In the genomic region with DNA sequence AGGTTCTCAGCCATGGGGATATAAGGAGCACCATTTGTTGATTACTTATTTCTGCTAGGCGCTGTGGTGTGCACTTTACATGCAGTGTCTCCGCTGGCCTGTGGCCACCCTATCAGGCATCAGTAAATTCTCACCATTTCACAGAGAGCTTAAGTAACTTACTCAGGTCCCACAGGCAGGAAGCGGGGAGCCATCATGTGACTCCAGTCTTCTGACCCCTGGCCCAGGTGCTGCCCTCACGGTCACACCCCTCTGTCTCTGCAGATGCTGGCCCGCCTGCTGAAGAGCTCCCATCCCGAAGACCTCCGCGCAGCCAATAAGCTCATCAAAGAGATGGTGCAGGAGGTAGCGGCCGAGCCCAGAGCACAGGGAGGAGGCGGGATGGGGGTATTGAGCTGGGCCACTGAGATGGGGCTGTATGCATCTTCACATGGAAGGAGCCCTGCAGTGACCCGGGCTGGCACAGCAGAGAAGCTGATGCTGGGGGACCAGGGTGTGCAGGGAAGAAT, we compare ENCODE assay signal across 27 cellular contexts. TPM values are rescaled to one million over a fixed set of nuclear protein-coding genes. Genes with fewer than 3 reads are reported as not detected.
"Had no signal": no experiment of that assay in that cellular context is flagged by ENCODE, and none has a peak within 500 bp of the region (broad histone marks: within the 10 kb centered on the region; RNA-seq: fewer than 3 reads in every experiment).

No MANE protein-coding gene starts in this region.

- ATAC-seq: esophagus mucosa; heart right ventricle; left lung; lower lobe of right lung; sciatic nerve; stimulated activated naive CD8-positive, alpha-beta T cell treated with anti-CD3 and anti-CD28 coated beads, Interleukin-15, Interleukin-2, amounts not matched to agents 100 U/mL and 50 U/mL, for 24 hours had no signal

- DNase-seq: cortex of kidney; dorsolateral prefrontal cortex; effector CD8-positive, alpha-beta T cell; heart right ventricle; hypothalamus; islet precursor cell; left lung; lower lobe of right lung; mesenchymal stem cell; midbrain; posterior cingulate gyrus; stimulated activated CD4-positive, alpha-beta T cell treated with anti-CD3 and anti-CD28 coated beads, Interleukin-12 subunit alpha, Interleukin-12 subunit beta, amount 100 ng/mL, for 4 hours; stimulated activated naive CD8-positive, alpha-beta T cell treated with anti-CD3 and anti-CD28 coated beads, Interleukin-15, Interleukin-2, amounts not matched to agents 100 U/mL and 50 U/mL, for 24 hours; thyroid gland had no signal

- H3K9me3 ChIP-seq: heart right ventricle, left lung, lower lobe of right lung, neutrophil, suprapubic skin, thyroid gland had no signal

- H3K27ac Mint-ChIP-seq: nephron, type B pancreatic cell had no signal

- H3K27me3 Mint-ChIP-seq: type B pancreatic cell had no signal

- H3K27ac ChIP-seq: dorsolateral prefrontal cortex, heart right ventricle, left lung, lower lobe of right lung, neutrophil, skin epidermis, suprapubic skin, thyroid gland had no signal

- H3K4me3 Mint-ChIP-seq: nephron, type B pancreatic cell had no signal

- H3K9me3 Mint-ChIP-seq: nephron, type B pancreatic cell had no signal

- H3K27me3 ChIP-seq: dorsolateral prefrontal cortex, heart right ventricle, left lung, neutrophil, suprapubic skin, thyroid gland had no signal

- H3K4me3 ChIP-seq: dorsolateral prefrontal cortex, heart right ventricle, left lung, lower lobe of right lung, skin epidermis, suprapubic skin, thyroid gland had no signal

RNA-seq across cellular contexts. Expression of gene LGALS2, which starts 41.5 kb away (rescaled TPM):
- total RNA-seq: chondrocyte, esophagus mucosa, fibroblast of lung, frontal cortex, glomerular endothelial cell, osteocyte, pulmonary artery endothelial cell, sciatic nerve, suprapubic skin, thyroid gland had no signal
